ENCODE assay signal across 1 cellular context in genomic region chr22:22926359-22927195, GRCh38.
TF ChIP-seq lines count a peak whose summit lies in the region.

No MANE protein-coding gene starts in this region.

TF ChIP-seq in IMR-90, 13 proteins besides CTCF, POLR2A, EP300 and RAD21:
- TF ChIP-seq ELK1 (IDR thresholded peaks at IDR 0.05; ENCODE audit: borderline replicate concordance, low read depth, low read length), result no peak
- TF ChIP-seq CEBPB (IDR thresholded peaks at IDR 0.05; ENCODE audit: low read depth, low read length), result no peak
- TF ChIP-seq MAZ (IDR thresholded peaks at IDR 0.05; ENCODE audit: borderline replicate concordance, low read depth, low read length), result no peak
- TF ChIP-seq FOS (IDR thresholded peaks at IDR 0.05; ENCODE audit: low read depth, low read length), result no peak
- no peak for TF ChIP-seq MXI1 (IDR thresholded peaks at IDR 0.05; ENCODE audit: borderline replicate concordance, low read depth, low read length)
- TF ChIP-seq MAFK (IDR thresholded peaks at IDR 0.05; ENCODE audit: low read depth, low read length), result no peak
- no peak for TF ChIP-seq SMC3 (IDR thresholded peaks at IDR 0.05; ENCODE audit: low read depth, low read length)
- no peak for TF ChIP-seq NFE2L2 (IDR thresholded peaks at IDR 0.05; ENCODE audit: low read depth, low read length)
- no peak for TF ChIP-seq USF2 (IDR thresholded peaks at IDR 0.05; ENCODE audit: low read depth, low read length)
- TF ChIP-seq RCOR1 (IDR thresholded peaks at IDR 0.05; ENCODE audit: insufficient replicate concordance, low read length), result no peak
- no peak for TF ChIP-seq BHLHE40 (IDR thresholded peaks at IDR 0.05; ENCODE audit: low read depth, low read length)
- TF ChIP-seq RFX5 (IDR thresholded peaks at IDR 0.05; ENCODE audit: low read depth, low read length), result no peak
- TF ChIP-seq CHD1 (IDR thresholded peaks at IDR 0.05; ENCODE audit: low read depth, low read length), result no peak
